11 cellular contexts compared by ENCODE assay signal in the genomic region with DNA sequence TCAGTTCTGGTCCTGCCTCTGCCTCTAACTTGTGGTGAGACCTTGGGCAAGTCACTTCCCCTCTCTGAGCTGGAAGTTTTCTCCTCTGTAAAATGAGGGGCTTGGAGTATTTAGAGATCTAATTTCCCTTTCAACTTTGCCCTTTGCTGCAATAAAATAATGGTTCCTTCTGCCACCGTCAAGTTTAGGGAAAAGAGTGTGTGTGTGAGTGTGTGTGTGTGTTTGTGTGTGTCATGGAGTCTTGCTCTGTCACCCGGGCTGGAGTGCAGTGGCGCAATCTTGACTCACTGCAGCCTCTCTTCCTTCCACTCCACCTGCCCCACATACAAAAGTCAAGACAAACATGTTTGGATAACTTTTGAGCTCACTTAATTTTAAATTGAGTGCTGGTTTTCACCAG. TPM values are rescaled to one million over a fixed set of nuclear protein-coding genes. Genes with fewer than 3 reads are reported as not detected.
DNase-seq lines count a peak whose midpoint lies in the region; ATAC-seq, FAIRE-seq and TF ChIP-seq lines count a peak whose summit lies in the region.
"Had no signal": no experiment of that assay in that cellular context is flagged by ENCODE, and none has a peak within 500 bp of the region (broad histone marks: within the 10 kb centered on the region; RNA-seq: fewer than 3 reads in every experiment).

No MANE protein-coding gene starts in this region.

- peaks cover 55% of the 10 kb centered on the region for H3K4me1 Mint-ChIP-seq in type B pancreatic cell (ENCODE audit: unreplicated experiment)

- no peaks in the 10 kb centered on the region for H3K79me2 ChIP-seq in SK-N-SH (ENCODE audit: insufficient read depth)
- peaks cover 6% of the 10 kb centered on the region for H3K79me2 ChIP-seq in HepG2 (ENCODE audit: insufficient read depth, low read length)

- H3K27ac ChIP-seq in SK-N-SH (ENCODE audit: low read depth in 2 of 2, low read length in 1 of 2): peak overlapping the region in 1 of 2 experiments; percentile 72; a peak in 1 of 4 replicates
- peak overlapping the region; percentile 95 for H3K27ac ChIP-seq in HepG2 (ENCODE audit: extremely low read length, insufficient read depth, low read length)

- TF ChIP-seq RAD21 in SK-N-SH (IDR thresholded peaks at IDR 0.05; ENCODE audit: low read length): no peak
- no peak for TF ChIP-seq RAD21 in HepG2 (CRISPR knock-in tag; IDR thresholded peaks at IDR 0.05)

- no peak overlapping the region for H2AFZ ChIP-seq in SK-N-SH (ENCODE audit: low read depth)
- no peak overlapping the region for H2AFZ ChIP-seq in HepG2 (ENCODE audit: low read length)

- TF ChIP-seq CTCF in SK-N-SH (IDR thresholded peaks at IDR 0.05) (no peak), bronchial epithelial cell (IDR thresholded peaks at IDR 0.05; ENCODE audit: insufficient read depth, low read length, severe bottlenecking) (no peak), HepG2 (CRISPR knock-in tag; IDR thresholded peaks at IDR 0.05) (no peak), type B pancreatic cell (conservative IDR thresholded peaks at IDR 0.05) (no peak)

- no peak for FAIRE-seq in bronchial epithelial cell (lab: Jason Lieb, UNC)
- peak; percentile 30 for FAIRE-seq in HepG2 (lab: Jason Lieb, UNC)

- H3K9me3 ChIP-seq in SK-N-SH (no peaks in the 10 kb centered on the region), HepG2 (ENCODE audit: low read length) (no peaks in the 10 kb centered on the region)

- ATAC-seq in SK-N-SH treated with all-trans-retinoic acid at 6 μM for 48 hours (no peak), HepG2 (peak; percentile 2; the same call in 1 of the 3 replicates), GM18517 (IDR thresholded peaks at IDR 0.05; ENCODE audit: unreplicated experiment) (no peak)
- ATAC-seq: stimulated activated naive B cell treated with anti-CD40 and anti-IgM and Interleukin-4, amounts not matched to agents 10 μg/mL and 1 μg/mL and 100 μg/mL, for 72 hours had no signal

- H3K4me1 ChIP-seq in SK-N-SH (ENCODE audit: control insufficient read depth in 1 of 2, insufficient read depth in 2 of 2, low read depth in 1 of 2, low read length in 1 of 2) (peaks cover 18 to 30% of the 10 kb centered on the region in 2 experiments; a peak in 3 of 4 replicates), HepG2 (ENCODE audit: insufficient read depth, low read length) (peaks cover 90% of the 10 kb centered on the region)

- H3K27me3 ChIP-seq in SK-N-SH (ENCODE audit: insufficient read depth) (no peaks in the 10 kb centered on the region), bronchial epithelial cell (ENCODE audit: control insufficient read depth, insufficient read depth, low read length) (no peaks in the 10 kb centered on the region), HepG2 (ENCODE audit: control insufficient read depth in 1 of 2, insufficient read depth in 2 of 2, low read length in 2 of 2) (no peaks in the 10 kb centered on the region)

- no peaks in the 10 kb centered on the region for H3K36me3 Mint-ChIP-seq in type B pancreatic cell
- H3K36me3 Mint-ChIP-seq: stimulated activated naive B cell treated with anti-CD40 and anti-IgM and Interleukin-4, amounts not matched to agents 10 μg/mL and 1 μg/mL and 100 μg/mL, for 72 hours had no signal

- no peaks in the 10 kb centered on the region for H3K9me3 Mint-ChIP-seq in type B pancreatic cell
- H3K9me3 Mint-ChIP-seq: activated B cell treated with CpG ODN at 0.5 μM for 24 hours; stimulated activated naive B cell treated with anti-CD40 and anti-IgM and Interleukin-4, amounts not matched to agents 10 μg/mL and 1 μg/mL and 100 μg/mL, for 72 hours had no signal

- in situ Hi-C loops in HepG2 (cut with HindIII; ENCODE audit: extremely low pct_ligation_motif_present, low pct_unique_long_range_greater_than_20kb): loop anchor here (5.0 kb wide), 1 partner anchor 42 kb away; the partner anchor contains the start of gene PIM1

- 73% methylated on average over 3 of the region's 3 CpGs for WGBS in SK-N-SH (ENCODE audit: low lambda C conversion rate)
- WGBS in HepG2 (ENCODE audit: low lambda C conversion rate): 9% methylated on average over 3 of the region's 3 CpGs

- no peak for TF ChIP-seq POLR2A in HepG2 (IDR thresholded peaks at IDR 0.05; ENCODE audit: insufficient read depth in 1 of 2, low read depth in 2 of 2, low read length in 2 of 2)

- intact Hi-C loops in HepG2 (cut with micrococcal nuclease; ENCODE audit: unreplicated experiment): no loop called here

- H3K27me3 Mint-ChIP-seq in type B pancreatic cell: no peaks in the 10 kb centered on the region

- H3K4me3 Mint-ChIP-seq in type B pancreatic cell: peak overlapping the region; percentile 48
- H3K4me3 Mint-ChIP-seq: activated B cell treated with CpG ODN at 0.5 μM for 24 hours; stimulated activated naive B cell treated with anti-CD40 and anti-IgM and Interleukin-4, amounts not matched to agents 10 μg/mL and 1 μg/mL and 100 μg/mL, for 72 hours had no signal

- CTCF ChIA-PET in SK-N-SH (lab: Yijun Ruan, JAX) (interaction anchor here (0.7 to 5.1 kb wide), 12 partner anchors 11 to 113 kb away, joined by 3 to 61 read pairs (median 4); partner anchors contain the start of gene PIM1), HepG2 (lab: Yijun Ruan, JAX; ENCODE audit: low intra/inter-chr PET ratio, low total read pairs) (no interaction called here)

- H3K4me3 ChIP-seq in SK-N-SH (ENCODE audit: low read depth in 2 of 2, low read length in 1 of 2) (no peak overlapping the region), bronchial epithelial cell (ENCODE audit: low read depth, low read length) (no peak overlapping the region), HepG2 (replicated peaks in 1 of 3; ENCODE audit: insufficient read depth in 1 of 3, low read depth in 2 of 3, low read length in 3 of 3) (peak overlapping the region; percentile 39 to 68 (median 52))

- H3K36me3 ChIP-seq in SK-N-SH (replicated peaks in 1 of 2; ENCODE audit: control insufficient read depth in 1 of 2, insufficient read depth in 2 of 2, low read length in 1 of 2): no peaks in the 10 kb centered on the region
- no peaks in the 10 kb centered on the region for H3K36me3 ChIP-seq in bronchial epithelial cell (ENCODE audit: control insufficient read depth, insufficient read depth, low read length)
- no peaks in the 10 kb centered on the region for H3K36me3 ChIP-seq in HepG2 (replicated peaks in 1 of 2; ENCODE audit: control insufficient read depth in 1 of 2, insufficient read depth in 2 of 2, low read length in 2 of 2)

- no TSS peak for BruUV-seq in HepG2 (replicated peaks; lab: Mats Ljungman, UMichigan)

- POLR2A ChIA-PET in SK-N-SH (lab: Yijun Ruan, JAX): interaction anchor here (0.6 to 1.6 kb wide), 3 partner anchors 23 to 39 kb away, joined by 3 to 17 read pairs (median 12); partner anchors contain the start of gene PIM1
- POLR2A ChIA-PET in HepG2 (lab: Yijun Ruan, JAX): interaction anchor here (0.7 to 5.4 kb wide), 22 partner anchors 9 to 256 kb away, joined by 3 to 234 read pairs (median 6); partner anchors contain the start of genes PIM1 and PPIL1

- H3K4me2 ChIP-seq in SK-N-SH (no peak overlapping the region), HepG2 (ENCODE audit: low read depth, low read length) (peak overlapping the region; percentile 94)

- H4K20me1 ChIP-seq in SK-N-SH (ENCODE audit: insufficient read depth): no peaks in the 10 kb centered on the region
- H4K20me1 ChIP-seq in HepG2 (ENCODE audit: insufficient read depth, low read length): no peaks in the 10 kb centered on the region

- no peaks in the 10 kb centered on the region for H3K9me2 ChIP-seq in SK-N-SH

- TF ChIP-seq EP300 in SK-N-SH (IDR thresholded peaks at IDR 0.05; ENCODE audit: borderline replicate concordance in 1 of 2, low read depth in 1 of 2, low read length in 1 of 2) (no peak), HepG2 (IDR thresholded peaks at IDR 0.05; ENCODE audit: low read depth in 2 of 2, low read length in 2 of 2) (peak in 1 of 2 experiments; percentile 50; a peak in 1 of 4 replicates), HepG2 (CRISPR knock-in tag; IDR thresholded peaks at IDR 0.05; ENCODE audit: borderline replicate concordance) (no peak; the same call in 1 of the 2 replicates)

- peak overlapping the region; percentile 88 for H3K27ac Mint-ChIP-seq in type B pancreatic cell
- H3K27ac Mint-ChIP-seq: activated B cell treated with CpG ODN at 0.5 μM for 24 hours; stimulated activated naive B cell treated with anti-CD40 and anti-IgM and Interleukin-4, amounts not matched to agents 10 μg/mL and 1 μg/mL and 100 μg/mL, for 72 hours had no signal

- DNase-seq in SK-N-SH: no peak
- DNase-seq in bronchial epithelial cell (ENCODE audit: low read depth): peak; percentile 72
- peak; percentile 68 for DNase-seq in HepG2 (ENCODE audit: low spot score)
- no peak for DNase-seq in type B pancreatic cell (ENCODE audit: extremely low spot score, unreplicated experiment)
- DNase-seq in stimulated activated CD4-positive, alpha-beta T cell treated with anti-CD3 and anti-CD28 coated beads, Interleukin-2, amount 100 ng/mL, for 24 hours: no peak
- DNase-seq in epidermal melanocyte (ENCODE audit: insufficient read length, low spot score): no peak
- DNase-seq: activated B cell treated with CpG ODN at 0.5 μM for 24 hours; NCI-H1436 treated with DMSO at 0.1 percent for 48 hours; stimulated activated naive B cell treated with anti-CD40 and anti-IgM and Interleukin-4, amounts not matched to agents 10 μg/mL and 1 μg/mL and 100 μg/mL, for 72 hours had no signal

- peaks cover 19% of the 10 kb centered on the region for H3F3A ChIP-seq in SK-N-SH (replicated peaks; ENCODE audit: insufficient read depth)

- H3K9ac ChIP-seq in SK-N-SH (no peak overlapping the region), HepG2 (ENCODE audit: insufficient read depth, low read depth, low read length) (peak overlapping the region; percentile 71)

RNA-seq across cellular contexts. Expression of gene PIM1, which starts 39.2 kb away (rescaled TPM):
- polyA plus RNA-seq in SK-N-SH (2012; rRNA removed) (33.9 and 35.3 TPM in 2 replicates), HepG2 (2011; rRNA removed) (117 and 149 TPM in 2 replicates)
- polyA plus RNA-seq in SK-N-SH (2012; cell fraction: cytosol; rRNA removed): 18.9 and 20.6 TPM in 2 replicates
- polyA plus RNA-seq in SK-N-SH (2012; cell fraction: nucleus; rRNA removed): 90.2 and 138 TPM in 2 replicates
- total RNA-seq in bronchial epithelial cell (29.2 and 35.3 TPM in 2 replicates), HepG2 (2016; rRNA removed; fragmentation: Illumina TruSeq; extraction: Trizol) (19.1 and 29.4 TPM in 2 replicates), type B pancreatic cell (ENCODE audit: low replicate concordance) (41.5 and 74.2 TPM in 2 replicates)
- 13.7 and 14.9 TPM in 2 replicates for total RNA-seq in HepG2 (2016; cell fraction: cytosol; rRNA removed; fragmentation: Illumina TruSeq; extraction: Trizol; ENCODE audit: low read depth)
- 14.8 and 30.7 TPM in 2 replicates for total RNA-seq in HepG2 (2016; cell fraction: insoluble cytoplasmic fraction; rRNA removed; fragmentation: Illumina TruSeq; extraction: Trizol)
- total RNA-seq in HepG2 (2016; cell fraction: membrane; rRNA removed; fragmentation: Illumina TruSeq; extraction: Trizol): 28.0 and 32.4 TPM in 2 replicates
- total RNA-seq in HepG2 (2016; cell fraction: nucleus; rRNA removed; fragmentation: Illumina TruSeq; extraction: Trizol): 29.7 and 34.7 TPM in 2 replicates
- 60.3 and 76.2 TPM in 2 replicates for polyA plus RNA-seq in HepG2 (2011; cell fraction: cytosol; rRNA removed)
- polyA plus RNA-seq in HepG2 (2011; cell fraction: nucleus; rRNA removed): 145 and 149 TPM in 2 replicates
- polyA plus RNA-seq in HepG2 (2012): 142 and 149 TPM in 2 replicates
- 3.1 and 3.3 TPM in 2 replicates for polyA plus RNA-seq in HepG2 (2016; cell fraction: cytosol; fragmentation: Illumina TruSeq; extraction: Trizol; ENCODE audit: low read depth)
- polyA plus RNA-seq in HepG2 (2016; cell fraction: insoluble cytoplasmic fraction; fragmentation: Illumina TruSeq; extraction: Trizol; ENCODE audit: low read depth): 15.9 and 19.2 TPM in 2 replicates
- 7.9 and 8.1 TPM in 2 replicates for polyA plus RNA-seq in HepG2 (2016; cell fraction: membrane; fragmentation: Illumina TruSeq; extraction: Trizol; ENCODE audit: low read depth)
- polyA plus RNA-seq in HepG2 (2016; cell fraction: nucleus; fragmentation: Illumina TruSeq; extraction: Trizol; ENCODE audit: insufficient read depth, low read depth): 68.4 and 71.9 TPM in 2 replicates
- polyA minus RNA-seq in HepG2 (2011; rRNA and poly(A)+ RNA removed; ENCODE audit: low replicate concordance): 24.0 and 183 TPM in 2 replicates
- polyA minus RNA-seq in HepG2 (2011; cell fraction: cytosol; rRNA and poly(A)+ RNA removed): 66.0 and 82.3 TPM in 2 replicates
- 45.6 and 58.6 TPM in 2 replicates for polyA minus RNA-seq in HepG2 (2011; cell fraction: nucleus; rRNA and poly(A)+ RNA removed)

Comparison
In these comparisons a context has a peak if more than half of its experiments do, and no peak if none do; other contexts are left out.
1. DNase-seq: peak in bronchial epithelial cell (single experiment) and HepG2 (single experiment); none in SK-N-SH (single experiment), type B pancreatic cell (single experiment), stimulated activated CD4-positive, alpha-beta T cell treated with anti-CD3 and anti-CD28 coated beads, Interleukin-2, amount 100 ng/mL, for 24 hours (0 of 2) and epidermal melanocyte (single experiment).
2. H3K4me3 ChIP-seq: peak in HepG2 (3 of 3); none in SK-N-SH (0 of 2) and bronchial epithelial cell (single experiment).